23 cellular contexts compared by ENCODE assay signal in genomic region chr2:238956676-238957075, GRCh38.
A peak's percentile ranks its signal among the peaks of the same experiment; 100 is the strongest.
DNase-seq lines count a peak whose midpoint lies in the region; ATAC-seq, FAIRE-seq and TF ChIP-seq lines count a peak whose summit lies in the region.
"Had no signal": no experiment of that assay in that cellular context is flagged by ENCODE, and none has a peak within 500 bp of the region (broad histone marks: within the 10 kb centered on the region; RNA-seq: fewer than 3 reads in every experiment).

No MANE protein-coding gene starts in this region.

- FAIRE-seq in small intestine (lab: Jason Lieb, UNC), result no peak
- FAIRE-seq: HTR-8/SVneo had no signal

- no peak for ATAC-seq in HG02763 (IDR thresholded peaks at IDR 0.05; ENCODE audit: unreplicated experiment)
- ATAC-seq: activated CD8-positive, alpha-beta T cell treated with anti-CD3 and anti-CD28 coated beads for 36 hours; activated T-helper 17 cell treated with anti-CD3 and anti-CD28 coated beads, Interleukin-2, amount 50 U/mL, for 72 hours; gastroesophageal sphincter; GM23338 had no signal

- TF ChIP-seq CTCF in hepatocyte (IDR thresholded peaks at IDR 0.05; ENCODE audit: poor library complexity), result no peak

- no peaks in the 10 kb centered on the region for H4K20me1 ChIP-seq in hepatocyte (ENCODE audit: insufficient read depth, poor library complexity, severe bottlenecking)

- H2AFZ ChIP-seq in hepatocyte, result no peak overlapping the region
- H2AFZ ChIP-seq: GM23338 had no signal

- no peaks in the 10 kb centered on the region for H3K9me2 ChIP-seq in hepatocyte (replicated peaks; ENCODE audit: insufficient read depth)

- H3K79me2 ChIP-seq in hepatocyte, result no peaks in the 10 kb centered on the region

- H3K4me1 ChIP-seq in hepatocyte (ENCODE audit: insufficient read depth), result no peaks in the 10 kb centered on the region
- H3K4me1 ChIP-seq in small intestine (ENCODE audit: control insufficient read depth in 2 of 2, insufficient read depth in 1 of 2, low read depth in 1 of 2, low read length in 1 of 2), result no peaks in the 10 kb centered on the region
- H3K4me1 ChIP-seq: adrenal gland, gastroesophageal sphincter, Peyer's patch had no signal

- H3K4me2 ChIP-seq in hepatocyte, result no peak overlapping the region
- H3K4me2 ChIP-seq: GM23338 had no signal

- no peak overlapping the region for H3K27ac ChIP-seq in hepatocyte
- H3K27ac ChIP-seq in small intestine (ENCODE audit: low read depth in 1 of 2, low read length in 1 of 2), result no peak overlapping the region
- H3K27ac ChIP-seq: adrenal gland, C4-2B, gastroesophageal sphincter, Peyer's patch, sigmoid colon had no signal

- 87% methylated on average over 3 of the region's 3 CpGs for WGBS in hepatocyte (ENCODE audit: low lambda C conversion rate, missing lambda C conversion rate)
- WGBS in small intestine, 3 donors, result 27 to 64% (median 57%) methylated on average over 3 of the region's 3 CpGs

- H3K9me3 ChIP-seq in hepatocyte (ENCODE audit: low read depth), result no peaks in the 10 kb centered on the region
- no peaks in the 10 kb centered on the region for H3K9me3 ChIP-seq in small intestine (ENCODE audit: control insufficient read depth, low read depth)
- H3K9me3 ChIP-seq: adrenal gland, Peyer's patch, sigmoid colon had no signal

- H3K36me3 ChIP-seq in hepatocyte (replicated peaks; ENCODE audit: insufficient read depth, low read depth) (no peaks in the 10 kb centered on the region), small intestine (ENCODE audit: control insufficient read depth in 2 of 2, insufficient read depth in 2 of 2, low read length in 2 of 2) (no peaks in the 10 kb centered on the region)
- H3K36me3 ChIP-seq: adrenal gland, gastroesophageal sphincter, Peyer's patch, sigmoid colon had no signal

- H3K27me3 ChIP-seq in hepatocyte, result peaks cover 3% of the 10 kb centered on the region
- H3K27me3 ChIP-seq in small intestine (ENCODE audit: control insufficient read depth in 2 of 2, insufficient read depth in 2 of 2, low read length in 2 of 2), result peaks cover 0 to 5% of the 10 kb centered on the region in 2 donors
- H3K27me3 ChIP-seq: Peyer's patch had no signal

- peak; percentile 9 for DNase-seq in COLO668 (lab: John Stamatoyannopoulos, UW; ENCODE audit: unreplicated experiment)
- peak; percentile 20 for DNase-seq in DMS153 treated with DMSO at 0.1 percent for 48 hours (lab: John Stamatoyannopoulos, UW; ENCODE audit: unreplicated experiment)
- peak; percentile 71 for DNase-seq in NCI-H345 treated with DMSO at 0.1 percent for 48 hours (lab: John Stamatoyannopoulos, UW; ENCODE audit: unreplicated experiment)
- peak; percentile 2 for DNase-seq in hepatocyte (ENCODE audit: low spot score)
- no peak for DNase-seq in small intestine
- no peak for DNase-seq in H4 (ENCODE audit: low spot score)
- DNase-seq: activated CD8-positive, alpha-beta T cell treated with anti-CD3 and anti-CD28 coated beads for 36 hours; activated naive CD4-positive, alpha-beta T cell treated with anti-CD3 and anti-CD28 coated beads, Interleukin-2, amount 10 ng/mL, durations not matched to agents 7 days and 5 days; hippocampal formation; NCI-H2171; NCI-H524 treated with DMSO at 0.1 percent for 48 hours; Peyer's patch; SIG-M5; sigmoid colon; stimulated activated CD4-positive, alpha-beta T cell treated with anti-CD3 and anti-CD28 coated beads, Interleukin-4, amount 100 ng/mL, for 24 hours; trophoblast cell had no signal

- H3K4me3 ChIP-seq in hepatocyte, result no peak overlapping the region
- H3K4me3 ChIP-seq in small intestine (ENCODE audit: low read depth in 1 of 2, low read length in 2 of 2), result no peak overlapping the region
- H3K4me3 ChIP-seq: adrenal gland, gastroesophageal sphincter, GM23338, Peyer's patch, sigmoid colon had no signal

Comparison
In these comparisons a context has a peak if more than half of its experiments do, and no peak if none do; other contexts are left out.
1. DNase-seq: peak in COLO668 (single experiment), DMS153 treated with DMSO at 0.1 percent for 48 hours (single experiment), NCI-H345 treated with DMSO at 0.1 percent for 48 hours (single experiment) and hepatocyte (single experiment); none in small intestine (single experiment) and H4 (single experiment).